In genomic region chr17:18105027-18105426, GRCh38 we compare ENCODE assay signal across 17 cellular contexts. TPM values are rescaled to one million over a fixed set of nuclear protein-coding genes. Genes with fewer than 3 reads are reported as not detected.
DNase-seq lines count a peak whose midpoint lies in the region; ATAC-seq and TF ChIP-seq lines count a peak whose summit lies in the region.
"Had no signal": no experiment of that assay in that cellular context is flagged by ENCODE, and none has a peak within 500 bp of the region (broad histone marks: within the 10 kb centered on the region; RNA-seq: fewer than 3 reads in every experiment).

No MANE protein-coding gene starts in this region.

- no peaks in the 10 kb centered on the region for H3K27me3 Mint-ChIP-seq in neural crest cell (ENCODE audit: low read depth)
- no peaks in the 10 kb centered on the region for H3K27me3 Mint-ChIP-seq in stimulated activated memory B cell treated with anti-CD40 and anti-IgM and Interleukin-4, amounts not matched to agents 10 μg/mL and 1 μg/mL and 100 μg/mL, for 72 hours

- peak; percentile 47 for DNase-seq in Right ventricle myocardium inferior (ENCODE audit: missing footprints)
- no peak for DNase-seq in left cardiac atrium
- peak; percentile 73 for DNase-seq in WERI-Rb-1
- no peak for DNase-seq in neural crest cell (ENCODE audit: low read depth, low spot score)
- no peak for DNase-seq in 8988T
- DNase-seq in stimulated activated naive CD8-positive, alpha-beta T cell treated with anti-CD3 and anti-CD28 coated beads, Interleukin-15, Interleukin-2, amounts not matched to agents 100 U/mL and 50 U/mL, for 24 hours: no peak
- DNase-seq: BE2C; CD8-positive, alpha-beta T cell; COR-L47; DMS153; DMS79 treated with DMSO at 0.1 percent for 48 hours; EL had no signal

- no peaks in the 10 kb centered on the region for H3K9me3 ChIP-seq in WERI-Rb-1 (ENCODE audit: severe bottlenecking)
- H3K9me3 ChIP-seq: BE2C had no signal

- ATAC-seq in Right ventricle myocardium inferior: no peak
- ATAC-seq in left cardiac atrium: no peak
- ATAC-seq in stimulated activated memory B cell treated with anti-CD40 and anti-IgM and Interleukin-4, amounts not matched to agents 10 μg/mL and 1 μg/mL and 100 μg/mL, for 72 hours: no peak
- no peak for ATAC-seq in HG02763 (IDR thresholded peaks at IDR 0.05; ENCODE audit: unreplicated experiment)
- ATAC-seq in stimulated activated naive CD8-positive, alpha-beta T cell treated with anti-CD3 and anti-CD28 coated beads, Interleukin-15, Interleukin-2, amounts not matched to agents 100 U/mL and 50 U/mL, for 24 hours: no peak
- ATAC-seq: CD8-positive, alpha-beta T cell; HCT116 had no signal

- no peak overlapping the region for H3K4me3 ChIP-seq in WERI-Rb-1 (ENCODE audit: low read depth, low read length)

- H3K27ac Mint-ChIP-seq in neural crest cell (ENCODE audit: unreplicated experiment): peak overlapping the region; percentile 83
- H3K27ac Mint-ChIP-seq in stimulated activated memory B cell treated with anti-CD40 and anti-IgM and Interleukin-4, amounts not matched to agents 10 μg/mL and 1 μg/mL and 100 μg/mL, for 72 hours: peak overlapping the region; percentile 79
- H3K27ac Mint-ChIP-seq: CD8-positive, alpha-beta T cell had no signal

- H3K4me1 Mint-ChIP-seq in neural crest cell: peaks cover 8% of the 10 kb centered on the region
- H3K4me1 Mint-ChIP-seq in stimulated activated memory B cell treated with anti-CD40 and anti-IgM and Interleukin-4, amounts not matched to agents 10 μg/mL and 1 μg/mL and 100 μg/mL, for 72 hours: peaks cover 23% of the 10 kb centered on the region

- H3K9me3 Mint-ChIP-seq in neural crest cell: no peaks in the 10 kb centered on the region
- H3K9me3 Mint-ChIP-seq in stimulated activated memory B cell treated with anti-CD40 and anti-IgM and Interleukin-4, amounts not matched to agents 10 μg/mL and 1 μg/mL and 100 μg/mL, for 72 hours: no peaks in the 10 kb centered on the region
- H3K9me3 Mint-ChIP-seq: CD14-positive monocyte; CD8-positive, alpha-beta T cell had no signal

- intact Hi-C loops in Right ventricle myocardium inferior (cut with DNase I) (no loop called here), left cardiac atrium (cut with DNase I) (no loop called here)

- TF ChIP-seq CTCF in WERI-Rb-1 (IDR thresholded peaks at IDR 0.05; ENCODE audit: low read depth, low read length) (no peak), neural crest cell (conservative IDR thresholded peaks at IDR 0.05) (no peak)

- no peaks in the 10 kb centered on the region for H3K36me3 Mint-ChIP-seq in neural crest cell (ENCODE audit: low read depth)
- H3K36me3 Mint-ChIP-seq in stimulated activated memory B cell treated with anti-CD40 and anti-IgM and Interleukin-4, amounts not matched to agents 10 μg/mL and 1 μg/mL and 100 μg/mL, for 72 hours: peaks cover 26% of the 10 kb centered on the region

- peak overlapping the region; percentile 60 for H3K27ac ChIP-seq in WERI-Rb-1
- H3K27ac ChIP-seq: HL-60 had no signal

- H3K36me3 ChIP-seq in WERI-Rb-1: no peaks in the 10 kb centered on the region
- H3K36me3 ChIP-seq: BE2C had no signal

- no peaks in the 10 kb centered on the region for H3K27me3 ChIP-seq in WERI-Rb-1 (ENCODE audit: insufficient read depth, low read depth, severe bottlenecking)
- H3K27me3 ChIP-seq: BE2C had no signal

- no peak overlapping the region for H3K4me3 Mint-ChIP-seq in neural crest cell
- H3K4me3 Mint-ChIP-seq in stimulated activated memory B cell treated with anti-CD40 and anti-IgM and Interleukin-4, amounts not matched to agents 10 μg/mL and 1 μg/mL and 100 μg/mL, for 72 hours: no peak overlapping the region
- H3K4me3 Mint-ChIP-seq: CD14-positive monocyte; CD8-positive, alpha-beta T cell had no signal

RNA-seq across cellular contexts. Expression of gene MYO15A, which starts 3.5 kb away (rescaled TPM):
- total RNA-seq in Right ventricle myocardium inferior (0.51 TPM), left cardiac atrium (1 to 10 TPM in 1 of 2 donors, under 1 TPM in 1; 0.71 to 1.1 TPM), neural crest cell (1.3 and 1.6 TPM in 2 replicates)

RNA-seq across cellular contexts. Expression of gene DRG2, which starts 17.3 kb away (rescaled TPM):
- total RNA-seq in Right ventricle myocardium inferior (18.8 TPM), left cardiac atrium (10 to 100 TPM; 17.8 to 22.2 TPM), neural crest cell (40.3 and 41.5 TPM in 2 replicates)

Comparison
In these comparisons a context has a peak if more than half of its experiments do, and no peak if none do; other contexts are left out.
1. DNase-seq: peak in Right ventricle myocardium inferior (single experiment) and WERI-Rb-1 (single experiment); none in left cardiac atrium (single experiment), neural crest cell (single experiment), 8988T (single experiment) and stimulated activated naive CD8-positive, alpha-beta T cell treated with anti-CD3 and anti-CD28 coated beads, Interleukin-15, Interleukin-2, amounts not matched to agents 100 U/mL and 50 U/mL, for 24 hours (single experiment).